26 cellular contexts compared by ENCODE assay signal in the genomic region with DNA sequence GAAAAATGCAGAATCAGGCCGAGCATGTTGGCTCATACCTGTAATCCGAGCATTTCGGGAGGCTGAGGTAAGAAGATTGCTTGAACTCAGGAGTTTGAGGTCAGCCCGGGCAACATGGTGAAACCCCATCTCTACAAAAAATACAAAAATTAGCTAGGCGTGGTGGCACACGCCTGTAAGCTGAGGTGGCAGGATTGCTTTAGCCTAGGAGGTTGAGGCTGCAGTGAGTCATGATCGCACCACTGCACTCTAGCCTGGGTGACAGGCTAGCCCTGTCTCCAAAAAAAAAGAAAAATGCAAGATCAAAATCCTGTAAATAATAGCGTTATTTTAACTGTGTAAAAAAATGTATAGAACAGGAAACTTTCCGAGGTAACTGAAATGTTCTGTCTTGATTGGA. TPM values are rescaled to one million over a fixed set of nuclear protein-coding genes. Genes with fewer than 3 reads are reported as not detected.
DNase-seq lines count a peak whose midpoint lies in the region; ATAC-seq, FAIRE-seq and TF ChIP-seq lines count a peak whose summit lies in the region.
"Had no signal": no experiment of that assay in that cellular context is flagged by ENCODE, and none has a peak within 500 bp of the region (broad histone marks: within the 10 kb centered on the region; RNA-seq: fewer than 3 reads in every experiment).

No MANE protein-coding gene starts in this region.

- no peak overlapping the region for H2BK12ac ChIP-seq in mesenchymal stem cell (ENCODE audit: low read length in 2 of 2)

- no peak overlapping the region for H2AFZ ChIP-seq in mesenchymal stem cell (ENCODE audit: low read depth, low read length)

- 91% methylated on average over 6 of the region's 9 CpGs for WGBS in mesenchymal stem cell
- 95 to 96% methylated on average over 9 of the region's 9 CpGs for WGBS in heart right ventricle, 2 donors

- no peak overlapping the region for H4K91ac ChIP-seq in mesenchymal stem cell (ENCODE audit: low read length)

- peaks cover 21% of the 10 kb centered on the region for H3K79me1 ChIP-seq in mesenchymal stem cell (replicated peaks; ENCODE audit: low read length, poor library complexity, severe bottlenecking)

- H3K4me1 ChIP-seq in mesenchymal stem cell (ENCODE audit: control insufficient read depth, insufficient read depth, low read depth, low read length) (peaks cover 1% of the 10 kb centered on the region), heart right ventricle (no peaks in the 10 kb centered on the region)
- H3K4me1 ChIP-seq: gastrocnemius medialis, psoas muscle, SJCRH30 had no signal

- no peak overlapping the region for H2BK15ac ChIP-seq in mesenchymal stem cell (ENCODE audit: low read depth, poor library complexity, severe bottlenecking)

- no peak overlapping the region for H3K27ac ChIP-seq in mesenchymal stem cell (ENCODE audit: low read length, poor library complexity, severe bottlenecking)
- no peak overlapping the region for H3K27ac ChIP-seq in heart right ventricle
- H3K27ac ChIP-seq: gastrocnemius medialis, psoas muscle, SJCRH30 had no signal

- DNase-seq in AG10803 (ENCODE audit: low read depth) (peak; percentile 15), M059J (ENCODE audit: low read depth) (peak; percentile 18), bronchial epithelial cell (ENCODE audit: low read depth) (peak; percentile 93), mesenchymal stem cell (no peak), heart right ventricle (no peak), ureter (ENCODE audit: low spot score) (no peak), NCI-H1092 treated with DMSO at 0.1 percent for 48 hours (lab: John Stamatoyannopoulos, UW) (no peak)
- no peak for DNase-seq in stimulated activated CD4-positive, alpha-beta T cell treated with anti-CD3 and anti-CD28 coated beads, Interleukin-4, amount 100 ng/mL, for 1 hour
- DNase-seq: activated CD4-positive, alpha-beta memory T cell treated with anti-CD3 and anti-CD28 coated beads, Interleukin-2, amount 10 ng/mL, durations not matched to agents 7 days and 5 days; activated naive CD4-positive, alpha-beta T cell treated with anti-CD3 and anti-CD28 coated beads for 36 hours; cortex of kidney; DMS79; gastrocnemius medialis; Kasumi-1; left cardiac atrium; NCI-H1417 treated with DMSO at 0.1 percent for 48 hours; NCI-H69; OCI-M1; psoas muscle; SJCRH30; small intestine; stimulated activated CD4-positive, alpha-beta T cell treated with anti-CD3 and anti-CD28 coated beads, Interleukin-4, amount 100 ng/mL, for 4 hours; T-helper 2 cell had no signal

- H3K9me3 ChIP-seq in mesenchymal stem cell (ENCODE audit: control insufficient read depth, low read length) = no peaks in the 10 kb centered on the region
- no peaks in the 10 kb centered on the region for H3K9me3 ChIP-seq in heart right ventricle
- H3K9me3 ChIP-seq: gastrocnemius medialis, psoas muscle had no signal

- FAIRE-seq in bronchial epithelial cell (lab: Jason Lieb, UNC) = no peak
- FAIRE-seq: endometrium, small intestine had no signal

- H3K36me3 ChIP-seq in bronchial epithelial cell (ENCODE audit: control insufficient read depth, insufficient read depth, low read length) = peaks cover 29% of the 10 kb centered on the region
- peaks cover 39 to 83% of the 10 kb centered on the region in 2 experiments for H3K36me3 ChIP-seq in mesenchymal stem cell (ENCODE audit: control insufficient read depth in 1 of 2, insufficient read depth in 2 of 2, low read depth in 1 of 2, low read length in 2 of 2)
- peaks cover 7 to 100% (median 79%) of the 10 kb centered on the region in 9 donors for H3K36me3 ChIP-seq in heart right ventricle

- H3K18ac ChIP-seq in mesenchymal stem cell (ENCODE audit: low read depth in 1 of 2, low read length in 2 of 2) = no peak overlapping the region

- H3K4me2 ChIP-seq in mesenchymal stem cell (ENCODE audit: low read length, poor library complexity, severe bottlenecking) = no peak overlapping the region

- H3K4ac ChIP-seq in mesenchymal stem cell (ENCODE audit: low read depth in 1 of 2, low read length in 2 of 2) = no peak overlapping the region

- no peak overlapping the region for H3K23ac ChIP-seq in mesenchymal stem cell (ENCODE audit: low read length in 2 of 2)

- no peak overlapping the region for H2BK120ac ChIP-seq in mesenchymal stem cell (ENCODE audit: low read depth, low read length)

- H3K4me3 ChIP-seq in AG10803 (ENCODE audit: low read length) (no peak overlapping the region), bronchial epithelial cell (ENCODE audit: low read depth, low read length) (no peak overlapping the region), mesenchymal stem cell (ENCODE audit: insufficient read depth in 1 of 2, low read depth in 1 of 2, low read length in 2 of 2) (no peak overlapping the region), heart right ventricle (no peak overlapping the region)
- H3K4me3 ChIP-seq: gastrocnemius medialis, psoas muscle, SJCRH30 had no signal

- no peak overlapping the region for H3K14ac ChIP-seq in mesenchymal stem cell (ENCODE audit: low read length in 2 of 2)

- H2AK5ac ChIP-seq in mesenchymal stem cell (ENCODE audit: low read length, severe bottlenecking) = no peak overlapping the region

- H3K9ac ChIP-seq in mesenchymal stem cell (ENCODE audit: low read length) = peak overlapping the region; percentile 37

- TF ChIP-seq CTCF in AG10803 (conservative IDR thresholded peaks at IDR 0.05; ENCODE audit: low read length) = no peak
- TF ChIP-seq CTCF in bronchial epithelial cell (IDR thresholded peaks at IDR 0.05; ENCODE audit: insufficient read depth, low read length, severe bottlenecking) = no peak
- no peak for TF ChIP-seq CTCF in heart right ventricle (IDR thresholded peaks at IDR 0.05)

- intact Hi-C loops in heart right ventricle (cut with DNase I) = no loop called here

- H4K8ac ChIP-seq in mesenchymal stem cell (ENCODE audit: low read length) = no peak overlapping the region

- ATAC-seq in heart right ventricle = no peak
- ATAC-seq: gastrocnemius medialis, left cardiac atrium, WTC11 had no signal

- H2BK5ac ChIP-seq in mesenchymal stem cell (ENCODE audit: low read depth, low read length, poor library complexity, severe bottlenecking) = no peak overlapping the region

- H3K27me3 ChIP-seq in bronchial epithelial cell (ENCODE audit: control insufficient read depth, insufficient read depth, low read length) (no peaks in the 10 kb centered on the region), mesenchymal stem cell (ENCODE audit: control insufficient read depth in 1 of 2, insufficient read depth in 1 of 2, low read length in 2 of 2) (no peaks in the 10 kb centered on the region), heart right ventricle (no peaks in the 10 kb centered on the region)
- H3K27me3 ChIP-seq: gastrocnemius medialis, SJCRH30 had no signal

RNA-seq across cellular contexts. Expression of gene RNF44, which starts 39.4 kb away (rescaled TPM):
- 1.6 and 3.5 TPM in 2 replicates for total RNA-seq in M059J (2014; rRNA removed; shearing (Covaris generic))
- total RNA-seq in bronchial epithelial cell = 2.1 and 3.6 TPM in 2 replicates
- 19.2 TPM for polyA plus RNA-seq in mesenchymal stem cell (2013, experiment 1 of 2)
- polyA plus RNA-seq in mesenchymal stem cell (2013, experiment 2 of 2) = 17.6 TPM
- total RNA-seq in heart right ventricle = 10 to 100 TPM; 18.1 to 31.1 (median 21.5) TPM
- 10 to 100 TPM in 1 of 2 donors, 1 to 10 TPM in 1; 7.9 to 21.9 TPM for polyA plus RNA-seq in heart right ventricle
- total RNA-seq in ureter = 71.5 TPM

RNA-seq across cellular contexts. Expression of gene FAF2, which starts 49.7 kb away (rescaled TPM):
- total RNA-seq in M059J (2014; rRNA removed; shearing (Covaris generic)) = 46.1 and 55.5 TPM in 2 replicates
- 34.8 and 46.9 TPM in 2 replicates for total RNA-seq in bronchial epithelial cell
- polyA plus RNA-seq in mesenchymal stem cell (2013, experiment 1 of 2) = 45.1 TPM
- polyA plus RNA-seq in mesenchymal stem cell (2013, experiment 2 of 2) = 44.4 TPM
- total RNA-seq in heart right ventricle = 10 to 100 TPM; 12.8 to 19.9 (median 14.9) TPM
- 10 to 100 TPM; 10.1 to 10.4 TPM for polyA plus RNA-seq in heart right ventricle
- total RNA-seq in ureter = 50.1 TPM

RNA-seq across cellular contexts. Expression of gene CDHR2, which starts 51.3 kb away (rescaled TPM):
- not detected in 2 replicates for total RNA-seq in M059J (2014; rRNA removed; shearing (Covaris generic))
- total RNA-seq in bronchial epithelial cell (under 0.01 TPM in 2 replicates), heart right ventricle (under 1 TPM in 2 of 10 donors, not detected in 8; 0.19 to 0.22 TPM), ureter (not detected)
- polyA plus RNA-seq in mesenchymal stem cell (2013, experiment 1 of 2) = 0.01 TPM
- not detected for polyA plus RNA-seq in mesenchymal stem cell (2013, experiment 2 of 2)
- polyA plus RNA-seq in heart right ventricle = under 1 TPM in 1 of 2 donors, not detected in 1; 0.03 TPM
- total RNA-seq: SJCRH30, urinary bladder had no signal
- polyA plus RNA-seq: urinary bladder had no signal

Comparison
In these comparisons a context has a peak if more than half of its experiments do, and no peak if none do; other contexts are left out.
1. DNase-seq: peak in AG10803 (single experiment), M059J (single experiment) and bronchial epithelial cell (single experiment); none in mesenchymal stem cell (single experiment), heart right ventricle (0 of 2), stimulated activated CD4-positive, alpha-beta T cell treated with anti-CD3 and anti-CD28 coated beads, Interleukin-4, amount 100 ng/mL, for 1 hour (single experiment), ureter (single experiment) and NCI-H1092 treated with DMSO at 0.1 percent for 48 hours (single experiment).